ENCODE assay signal across 1 cellular context in the genomic region with DNA sequence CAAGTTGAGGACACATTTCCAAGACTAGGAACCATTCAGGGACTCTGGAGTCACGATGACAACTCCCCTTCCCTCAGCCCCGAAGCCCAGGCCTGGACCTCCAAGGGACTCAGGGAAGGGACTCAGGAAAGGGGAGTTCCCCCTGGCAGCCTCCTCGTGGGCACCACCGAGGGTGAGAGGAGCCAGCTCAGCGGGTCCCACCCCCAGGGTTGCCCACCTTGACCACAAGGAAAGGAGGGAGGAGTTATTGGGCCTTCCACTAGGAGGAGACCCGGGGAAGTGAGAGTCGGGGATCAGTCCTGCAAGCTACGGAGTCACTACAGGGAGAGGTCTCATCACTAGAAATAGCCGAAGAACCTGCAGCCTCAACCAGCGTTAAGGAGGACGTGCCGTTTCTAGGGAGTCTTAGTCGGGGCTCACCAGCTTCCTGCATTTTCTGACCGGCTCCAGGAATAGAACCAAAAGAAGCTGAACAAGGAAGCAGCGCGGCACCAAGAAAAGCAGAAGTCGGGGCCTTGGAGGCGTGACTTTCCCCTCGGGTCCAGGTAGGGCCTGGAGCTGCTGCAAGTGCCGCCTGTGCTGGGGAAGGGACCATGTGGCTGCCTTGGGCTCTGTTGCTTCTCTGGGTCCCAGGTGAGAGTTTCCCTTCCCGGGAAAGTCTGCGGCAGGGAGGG.
TF ChIP-seq lines count a peak whose summit lies in the region.

A gene (plus strand): TSS at position 524 of the 674 bp plus-strand sequence. CDS start 70 bp downstream, at position 594.

TF ChIP-seq in HepG2, 621 proteins besides CTCF, POLR2A, EP300 and RAD21 (continued from another document):
- TF ChIP-seq ZNF615 (CRISPR knock-in tag; IDR thresholded peaks at IDR 0.05; ENCODE audit: borderline replicate concordance) (no peak), NFATC3 (CRISPR knock-in tag; IDR thresholded peaks at IDR 0.05) (no peak), ETV5 (CRISPR knock-in tag; IDR thresholded peaks at IDR 0.05; ENCODE audit: borderline replicate concordance) (no peak), PPARG (CRISPR knock-in tag; conservative IDR thresholded peaks at IDR 0.05) (no peak), MYNN (CRISPR knock-in tag; IDR thresholded peaks at IDR 0.05; ENCODE audit: low read depth) (no peak), SOX6 (IDR thresholded peaks at IDR 0.05) (no peak), SOX6 (CRISPR knock-in tag; IDR thresholded peaks at IDR 0.05) (no peak), HNRNPH1 (optimal IDR thresholded peaks at IDR 0.05; ENCODE audit: low read depth, low read length) (no peak)
- TF ChIP-seq, protein P1, sequence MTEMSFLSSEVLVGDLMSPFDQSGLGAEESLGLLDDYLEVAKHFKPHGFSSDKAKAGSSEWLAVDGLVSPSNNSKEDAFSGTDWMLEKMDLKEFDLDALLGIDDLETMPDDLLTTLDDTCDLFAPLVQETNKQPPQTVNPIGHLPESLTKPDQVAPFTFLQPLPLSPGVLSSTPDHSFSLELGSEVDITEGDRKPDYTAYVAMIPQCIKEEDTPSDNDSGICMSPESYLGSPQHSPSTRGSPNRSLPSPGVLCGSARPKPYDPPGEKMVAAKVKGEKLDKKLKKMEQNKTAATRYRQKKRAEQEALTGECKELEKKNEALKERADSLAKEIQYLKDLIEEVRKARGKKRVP (CRISPR knock-in tag; IDR thresholded peaks at IDR 0.05), result no peak
TF ChIP-seq in HepG2: peak in this region for 0.
